1 cellular context compared by ENCODE assay signal in the genomic region with DNA sequence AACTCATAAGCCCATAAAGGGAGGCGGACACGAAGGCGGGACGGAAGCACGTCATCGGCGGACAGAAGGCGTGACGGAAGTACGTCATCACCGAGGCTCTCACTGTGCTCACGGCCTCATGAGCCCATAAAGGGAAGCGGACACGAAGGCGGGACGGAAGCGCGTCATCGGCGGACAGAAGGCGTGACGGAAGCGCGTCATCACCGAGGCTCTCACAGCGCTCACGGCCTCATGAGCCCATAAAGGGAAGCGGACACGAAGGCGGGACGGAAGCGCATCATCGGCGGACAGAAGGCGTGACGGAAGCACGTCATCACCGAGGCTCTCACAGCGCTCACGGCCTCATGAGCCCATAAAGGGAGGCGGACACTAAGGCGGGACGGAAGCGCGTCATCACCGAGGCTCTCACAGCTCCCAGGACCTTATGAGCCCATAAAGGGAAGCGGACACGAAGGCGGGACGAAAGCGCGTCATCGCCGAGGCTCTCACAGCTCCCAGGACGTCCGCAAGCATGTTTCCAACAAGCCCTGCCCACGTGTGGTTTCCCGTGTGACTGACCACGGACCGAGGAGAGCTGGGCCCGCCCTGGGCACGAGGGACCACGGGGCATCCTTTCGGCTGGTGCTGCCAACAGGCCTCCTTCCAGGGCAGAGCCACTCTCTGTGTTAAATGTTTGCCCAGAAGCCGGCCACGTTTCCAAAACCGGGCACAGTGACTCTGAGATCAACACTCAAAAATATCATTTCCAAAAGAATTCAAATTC.
TF ChIP-seq lines count a peak whose summit lies in the region.

No MANE protein-coding gene starts in this region.

TF ChIP-seq in H1, 55 proteins besides CTCF, POLR2A, EP300 and RAD21:
- TF ChIP-seq POLR2AphosphoS5 (IDR thresholded peaks at IDR 0.05; ENCODE audit: low read depth, low read length) = no peak
- TF ChIP-seq SP4 (IDR thresholded peaks at IDR 0.05; ENCODE audit: low read length) = no peak
